Comparison of ENCODE assay signal across 8 cellular contexts in genomic region chr12:6662906-6663742, GRCh38. TPM values are rescaled to one million over a fixed set of nuclear protein-coding genes. Genes with fewer than 3 reads are reported as not detected.
DNase-seq lines count a peak whose midpoint lies in the region; ATAC-seq lines count a peak whose summit lies in the region.

Gene ING4, minus strand, starts transcription at chr12:6663119. Its CDS starts 18 bp downstream, at chr12:6663101.

- peak; percentile 93 for ATAC-seq in GM21360 (IDR thresholded peaks at IDR 0.05; ENCODE audit: unreplicated experiment)
- ATAC-seq in effector memory CD8-positive, alpha-beta T cell (replicated peaks), result peak; percentile 99

- H3K27me3 Mint-ChIP-seq in effector memory CD8-positive, alpha-beta T cell, result no peaks in the 10 kb centered on the region

- peak within 1 kb of the TSS; percentile 98 to 99 for H3K4me3 Mint-ChIP-seq in effector memory CD8-positive, alpha-beta T cell

- peak within 1 kb of the TSS; percentile 98 for H3K27ac Mint-ChIP-seq in effector memory CD8-positive, alpha-beta T cell

- peaks cover 16 to 20% of the 10 kb centered on the region in 2 donors for H3K4me1 Mint-ChIP-seq in effector memory CD8-positive, alpha-beta T cell (ENCODE audit: low read depth in 2 of 2)

- H3K36me3 Mint-ChIP-seq in effector memory CD8-positive, alpha-beta T cell (ENCODE audit: insufficient read depth), result peaks cover 31% of the 10 kb centered on the region

- DNase-seq in COLO668 (lab: John Stamatoyannopoulos, UW; ENCODE audit: unreplicated experiment) (peak; percentile 92), HT1080 (ENCODE audit: low read depth) (peak; percentile 100), NOMO-1 treated with DMSO at 0.1 percent for 48 hours (lab: John Stamatoyannopoulos, UW; ENCODE audit: unreplicated experiment) (peak; percentile 99), medulla oblongata (ENCODE audit: extremely low spot score) (peak; percentile 100)
- DNase-seq in activated CD8-positive, alpha-beta memory T cell treated with anti-CD3 and anti-CD28 coated beads for 4 hours (ENCODE audit: low read depth in 2 of 2), result peak; percentile 92 to 97
- DNase-seq in effector memory CD8-positive, alpha-beta T cell, result peak; percentile 95 to 96 (median 95)
- DNase-seq in stimulated activated CD8-positive, alpha-beta memory T cell treated with anti-CD3 and anti-CD28 coated beads, Interleukin-12 subunit alpha, Interleukin-12 subunit beta, amount 100 ng/mL, for 1 hour (ENCODE audit: low read depth), result peak; percentile 92

- no peaks in the 10 kb centered on the region for H3K9me3 Mint-ChIP-seq in effector memory CD8-positive, alpha-beta T cell

RNA-seq across cellular contexts. Expression of gene ING4, which starts in this region (rescaled TPM):
- 22.3 and 25.5 TPM in 2 replicates for total RNA-seq in HT1080 (2014; rRNA removed; shearing (Covaris generic))
- 30.4 and 36.9 TPM in 2 replicates for polyA plus RNA-seq in HT1080 (2015; cell fraction: cytosol; rRNA removed)
- 125 and 138 TPM in 2 replicates for polyA plus RNA-seq in HT1080 (2015; cell fraction: nucleus; rRNA removed)

Comparison
In these comparisons a context has a peak if more than half of its experiments do, and no peak if none do; other contexts are left out.
1. Peak in every context shown above with its lines: DNase-seq and ATAC-seq.